Comparison of ENCODE assay signal across 8 cellular contexts in genomic region chr16:81634380-81635121, GRCh38.
DNase-seq lines count a peak whose midpoint lies in the region; ATAC-seq and TF ChIP-seq lines count a peak whose summit lies in the region.
"Had no signal": no experiment of that assay in that cellular context is flagged by ENCODE, and none has a peak within 500 bp of the region (broad histone marks: within the 10 kb centered on the region; RNA-seq: fewer than 3 reads in every experiment).

No MANE protein-coding gene starts in this region.

- 36 to 40% methylated on average over 13 of the region's 13 CpGs for WGBS in ectodermal cell, 2 experiments

- peaks cover 97% of the 10 kb centered on the region for H3K4me1 Mint-ChIP-seq in nephron progenitor cell

- no peaks in the 10 kb centered on the region for H3K9me3 ChIP-seq in HCT116 (ENCODE audit: control insufficient read depth in 1 of 2, insufficient read depth in 1 of 2, low read depth in 1 of 2, low read length in 2 of 2)
- no peaks in the 10 kb centered on the region for H3K9me3 ChIP-seq in ectodermal cell (ENCODE audit: control insufficient read depth, low read length)

- H3K4me2 ChIP-seq in HCT116 (ENCODE audit: low read length) = 0 out of 2 replicates have a peak overlapping the region, but pooled peaks have one; percentile 74

- H3K36me3 ChIP-seq in HCT116 (ENCODE audit: control insufficient read depth in 1 of 2, insufficient read depth in 2 of 2, low read length in 2 of 2) (no peaks in the 10 kb centered on the region), ectodermal cell (ENCODE audit: control insufficient read depth, insufficient read depth, low read length) (no peaks in the 10 kb centered on the region)

- H3K79me2 ChIP-seq in HCT116 (ENCODE audit: insufficient read depth, low read length) = peaks cover 57% of the 10 kb centered on the region; the same call in 1 of the 2 replicates

- H3K36me3 Mint-ChIP-seq in nephron progenitor cell (ENCODE audit: low read depth) = peaks cover 4% of the 10 kb centered on the region

- ATAC-seq in HCT116 (no peak), HG03280 (IDR thresholded peaks at IDR 0.05; ENCODE audit: unreplicated experiment) (no peak), GM18868 (IDR thresholded peaks at IDR 0.05; ENCODE audit: unreplicated experiment) (no peak)

- CTCF ChIA-PET in HCT116 (lab: Charles Lee) = no interaction called here

- H3K9me3 Mint-ChIP-seq in nephron progenitor cell = no peaks in the 10 kb centered on the region

- H3K9me2 ChIP-seq in HCT116 (ENCODE audit: insufficient read depth) = no peaks in the 10 kb centered on the region

- TF ChIP-seq RAD21 in HCT116 (IDR thresholded peaks at IDR 0.05; ENCODE audit: low read depth) = no peak

- intact Hi-C loops in HCT116 (cut with micrococcal nuclease) = no loop called here

- no peak for TF ChIP-seq CTCF in HCT116 (IDR thresholded peaks at IDR 0.05 in 2 of 3, conservative IDR thresholded peaks at IDR 0.05 in 1 of 3; ENCODE audit: borderline replicate concordance in 1 of 3, insufficient read depth in 1 of 3, low read depth in 2 of 3, low read length in 2 of 3)
- no peak for TF ChIP-seq CTCF in nephron progenitor cell (IDR thresholded peaks at IDR 0.05)

- H3K4me3 Mint-ChIP-seq in nephron progenitor cell = peak overlapping the region; percentile 47

- RAD21 ChIA-PET in HCT116 (lab: Charles Lee; ENCODE audit: low non-redundant PET in 1 of 2, low total read pairs in 2 of 2, uncharacterized antibody in 2 of 2, unreplicated experiment in 2 of 2) = no interaction called here

- no TSS peak for BruUV-seq in HCT116 (replicated peaks; lab: Mats Ljungman, UMichigan)

- POLR2A ChIA-PET in HCT116 (lab: Charles Lee) = no interaction called here

- H4K20me1 ChIP-seq in HCT116 (ENCODE audit: insufficient read depth) = peaks cover 4% of the 10 kb centered on the region; the same call in 1 of the 2 replicates

- H3K27ac Mint-ChIP-seq in nephron progenitor cell = peak overlapping the region; percentile 56

- no peak overlapping the region for H3K9ac ChIP-seq in HCT116 (ENCODE audit: low read length)

- H3K4me1 ChIP-seq in HCT116 (ENCODE audit: control insufficient read depth in 1 of 2, insufficient read depth in 2 of 2, low read length in 2 of 2) (peaks cover 27 to 75% of the 10 kb centered on the region in 2 experiments), ectodermal cell (ENCODE audit: control insufficient read depth, insufficient read depth, low read length) (peaks cover 73% of the 10 kb centered on the region)

- H3K4me3 ChIP-seq in HCT116 (replicated peaks in 1 of 2; ENCODE audit: low read depth in 1 of 2, low read length in 2 of 2) = no peak overlapping the region
- H3K4me3 ChIP-seq in ectodermal cell (ENCODE audit: insufficient read depth, low read depth, low read length) = no peak overlapping the region

- no peak for TF ChIP-seq POLR2A in HCT116 (IDR thresholded peaks at IDR 0.05; ENCODE audit: borderline replicate concordance, extremely low read depth, insufficient read depth, insufficient read length)

- no peak overlapping the region for H2AFZ ChIP-seq in HCT116 (ENCODE audit: low read depth, low read length, poor library complexity, severe bottlenecking)

- H3K27me3 ChIP-seq in HCT116 (ENCODE audit: insufficient read depth, low read length) (no peaks in the 10 kb centered on the region), ectodermal cell (ENCODE audit: control insufficient read depth, insufficient read depth, low read length, poor library complexity, severe bottlenecking) (no peaks in the 10 kb centered on the region)

- DNase-seq in HCT116 (ENCODE audit: low read depth, low spot score) (no peak), NCI-H526 treated with DMSO at 0.1 percent for 48 hours (lab: John Stamatoyannopoulos, UW) (peak; percentile 44), nephron progenitor cell (no peak), NAMALWA (ENCODE audit: low spot score) (no peak)
- DNase-seq: activated naive CD4-positive, alpha-beta T cell treated with Interleukin-2 at 50 U/mL for 16 hours had no signal

- H3K27ac ChIP-seq in HCT116 (ENCODE audit: low read depth, low read length) = no peak overlapping the region
- peak overlapping the region; percentile 2 for H3K27ac ChIP-seq in ectodermal cell (ENCODE audit: insufficient read depth, low read depth, low read length, poor library complexity, severe bottlenecking)

- no peaks in the 10 kb centered on the region for H3K27me3 Mint-ChIP-seq in nephron progenitor cell (ENCODE audit: low read depth, poor library complexity)

TF ChIP-seq in HCT116, 20 proteins besides CTCF, POLR2A, EP300 and RAD21:
- TF ChIP-seq YY1 (IDR thresholded peaks at IDR 0.05; ENCODE audit: extremely low read depth, insufficient replicate concordance, low read depth, low read length) (no peak), EZH2 (IDR thresholded peaks at IDR 0.05) (no peak), SIN3A (IDR thresholded peaks at IDR 0.05; ENCODE audit: low read depth) (no peak), POLR2AphosphoS5 (IDR thresholded peaks at IDR 0.05; ENCODE audit: low read depth, low read length) (no peak), ATF3 (IDR thresholded peaks at IDR 0.05) (no peak), EGR1 (IDR thresholded peaks at IDR 0.05; ENCODE audit: low read depth) (no peak), TCF7L2 (IDR thresholded peaks at IDR 0.05; ENCODE audit: borderline replicate concordance, extremely low read depth, insufficient read depth, insufficient read length) (no peak), FOSL1 (IDR thresholded peaks at IDR 0.05; ENCODE audit: low read depth) (no peak), EZH2phosphoT487 (IDR thresholded peaks at IDR 0.05; ENCODE audit: borderline replicate concordance) (no peak), SRF (IDR thresholded peaks at IDR 0.05; ENCODE audit: low read depth) (no peak)
